ENCODE assay signal across 1 cellular context in genomic region chr10:114491933-114492332, GRCh38.
TF ChIP-seq lines count a peak whose summit lies in the region.

No MANE protein-coding gene starts in this region.

TF ChIP-seq in HEK293T, 16 proteins besides CTCF, POLR2A, EP300 and RAD21 (continued from another document):
- TF ChIP-seq HDGF (IDR thresholded peaks at IDR 0.05; ENCODE audit: borderline replicate concordance) = no peak
- TF ChIP-seq CTBP1 (IDR thresholded peaks at IDR 0.05; ENCODE audit: borderline replicate concordance) = no peak
- TF ChIP-seq FOXA1 (IDR thresholded peaks at IDR 0.05) = no peak
TF ChIP-seq in HEK293T: peak in this region for 0.
